9 cellular contexts compared by ENCODE assay signal in genomic region chr12:104520242-104520900, GRCh38.
DNase-seq lines count a peak whose midpoint lies in the region; ATAC-seq and TF ChIP-seq lines count a peak whose summit lies in the region.
"Had no signal": no experiment of that assay in that cellular context is flagged by ENCODE, and none has a peak within 500 bp of the region (broad histone marks: within the 10 kb centered on the region; RNA-seq: fewer than 3 reads in every experiment).

No MANE protein-coding gene starts in this region.

- no peak for TF ChIP-seq CTCF in nephron progenitor cell (IDR thresholded peaks at IDR 0.05)

- POLR2A ChIA-PET in HEK293T (lab: Yijun Ruan, JAX), result no interaction called here

- H3K27me3 Mint-ChIP-seq in nephron progenitor cell (ENCODE audit: low read depth, poor library complexity), result peaks cover 3% of the 10 kb centered on the region

- CTCF ChIA-PET in HEK293T (lab: Yijun Ruan, JAX), result no interaction called here

- peak; percentile 11 for DNase-seq in NCI-H1694 (lab: John Stamatoyannopoulos, UW)
- DNase-seq in NCI-H1694 treated with DMSO at 0.1 percent for 48 hours (lab: John Stamatoyannopoulos, UW), result no peak
- DNase-seq in NCI-H524 (lab: John Stamatoyannopoulos, UW), result peak; percentile 93 to 97
- peak; percentile 52 for DNase-seq in nephron progenitor cell
- DNase-seq in GDM1 (lab: John Stamatoyannopoulos, UW), result no peak
- DNase-seq in HEK293T (ENCODE audit: extremely low spot score), result no peak
- DNase-seq in DMS53 treated with DMSO at 0.1 percent for 48 hours (lab: John Stamatoyannopoulos, UW; ENCODE audit: unreplicated experiment), result no peak

- peaks cover 95% of the 10 kb centered on the region for H3K4me1 Mint-ChIP-seq in nephron progenitor cell

- peak overlapping the region; percentile 16 for H3K4me3 Mint-ChIP-seq in nephron progenitor cell
- H3K4me3 Mint-ChIP-seq: T-helper 1 cell treated with Interleukin-12 subunit alpha and Interleukin-12 subunit beta and Interleukin-4 antibody, amounts not matched to agents 30 μg/mL and 1 μg/mL, for 36 hours had no signal

- no peaks in the 10 kb centered on the region for H3K36me3 Mint-ChIP-seq in nephron progenitor cell (ENCODE audit: low read depth)

- peak; percentile 56 for ATAC-seq in HG02763 (IDR thresholded peaks at IDR 0.05; ENCODE audit: unreplicated experiment)

- no peaks in the 10 kb centered on the region for H3K9me3 Mint-ChIP-seq in nephron progenitor cell
- H3K9me3 Mint-ChIP-seq: T-helper 1 cell treated with Interleukin-12 subunit alpha and Interleukin-12 subunit beta and Interleukin-4 antibody, amounts not matched to agents 30 μg/mL and 1 μg/mL, for 36 hours had no signal

- peak overlapping the region; percentile 13 for H3K27ac Mint-ChIP-seq in nephron progenitor cell
- H3K27ac Mint-ChIP-seq: T-helper 1 cell treated with Interleukin-12 subunit alpha and Interleukin-12 subunit beta and Interleukin-4 antibody, amounts not matched to agents 30 μg/mL and 1 μg/mL, for 36 hours had no signal

TF ChIP-seq in HEK293T, 16 proteins besides CTCF, POLR2A, EP300 and RAD21:
- TF ChIP-seq PKNOX1 (IDR thresholded peaks at IDR 0.05) (no peak), HDGF (IDR thresholded peaks at IDR 0.05; ENCODE audit: borderline replicate concordance) (no peak), FOXM1 (IDR thresholded peaks at IDR 0.05; ENCODE audit: borderline replicate concordance) (no peak), TARDBP (IDR thresholded peaks at IDR 0.05) (no peak), LEF1 (IDR thresholded peaks at IDR 0.05; ENCODE audit: borderline replicate concordance) (no peak), L3MBTL2 (conservative IDR thresholded peaks at IDR 0.05) (no peak), FOXA1 (IDR thresholded peaks at IDR 0.05) (no peak), NFRKB (IDR thresholded peaks at IDR 0.05) (no peak), SUZ12 (IDR thresholded peaks at IDR 0.05) (no peak), ARNT (IDR thresholded peaks at IDR 0.05) (no peak), ELF4 (IDR thresholded peaks at IDR 0.05) (no peak), SP1 (IDR thresholded peaks at IDR 0.05) (no peak), FOXK2 (IDR thresholded peaks at IDR 0.05) (no peak), BHLHE40 (IDR thresholded peaks at IDR 0.05; ENCODE audit: borderline replicate concordance) (no peak), ZNF384 (IDR thresholded peaks at IDR 0.05) (no peak)

Comparison
In these comparisons a context has a peak if more than half of its experiments do, and no peak if none do; other contexts are left out.
1. DNase-seq: peak in NCI-H1694 (single experiment), NCI-H524 (2 of 2) and nephron progenitor cell (single experiment); none in NCI-H1694 treated with DMSO at 0.1 percent for 48 hours (single experiment), GDM1 (single experiment), HEK293T (single experiment) and DMS53 treated with DMSO at 0.1 percent for 48 hours (single experiment).